ENCODE assay signal across 1 cellular context in the genomic region with DNA sequence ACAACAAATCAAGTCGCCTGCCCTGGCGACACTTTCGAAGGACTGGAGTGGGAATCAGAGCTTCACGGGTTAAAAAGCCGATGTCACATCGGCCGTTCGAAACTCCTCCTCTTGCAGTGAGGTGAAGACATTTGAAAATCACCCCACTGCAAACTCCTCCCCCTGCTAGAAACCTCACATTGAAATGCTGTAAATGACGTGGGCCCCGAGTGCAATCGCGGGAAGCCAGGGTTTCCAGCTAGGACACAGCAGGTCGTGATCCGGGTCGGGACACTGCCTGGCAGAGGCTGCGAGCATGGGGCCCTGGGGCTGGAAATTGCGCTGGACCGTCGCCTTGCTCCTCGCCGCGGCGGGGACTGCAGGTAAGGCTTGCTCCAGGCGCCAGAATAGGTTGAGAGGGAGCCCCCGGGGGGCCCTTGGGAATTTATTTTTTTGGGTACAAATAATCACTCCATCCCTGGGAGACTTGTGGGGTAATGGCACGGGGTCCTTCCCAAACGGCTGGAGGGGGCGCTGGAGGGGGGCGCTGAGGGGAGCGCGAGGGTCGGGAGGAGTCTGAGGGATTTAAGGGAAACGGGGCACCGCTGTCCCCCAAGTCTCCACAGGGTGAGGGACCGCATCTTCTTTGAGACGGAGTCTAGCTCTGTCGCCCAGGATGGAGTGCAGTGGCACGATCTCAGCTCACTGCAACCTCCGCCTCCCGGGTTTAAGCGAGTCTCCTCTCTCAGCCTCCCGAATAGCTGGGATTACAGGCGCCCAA.
TF ChIP-seq lines count a peak whose summit lies in the region.

A gene (plus strand): TSS at position 210 of the 760 bp plus-strand sequence. CDS start 86 bp downstream, at position 296.

TF ChIP-seq in GM12878, 131 proteins besides CTCF, POLR2A, EP300 and RAD21 (continued from another document and continues in another):
- TF ChIP-seq, protein P1, sequence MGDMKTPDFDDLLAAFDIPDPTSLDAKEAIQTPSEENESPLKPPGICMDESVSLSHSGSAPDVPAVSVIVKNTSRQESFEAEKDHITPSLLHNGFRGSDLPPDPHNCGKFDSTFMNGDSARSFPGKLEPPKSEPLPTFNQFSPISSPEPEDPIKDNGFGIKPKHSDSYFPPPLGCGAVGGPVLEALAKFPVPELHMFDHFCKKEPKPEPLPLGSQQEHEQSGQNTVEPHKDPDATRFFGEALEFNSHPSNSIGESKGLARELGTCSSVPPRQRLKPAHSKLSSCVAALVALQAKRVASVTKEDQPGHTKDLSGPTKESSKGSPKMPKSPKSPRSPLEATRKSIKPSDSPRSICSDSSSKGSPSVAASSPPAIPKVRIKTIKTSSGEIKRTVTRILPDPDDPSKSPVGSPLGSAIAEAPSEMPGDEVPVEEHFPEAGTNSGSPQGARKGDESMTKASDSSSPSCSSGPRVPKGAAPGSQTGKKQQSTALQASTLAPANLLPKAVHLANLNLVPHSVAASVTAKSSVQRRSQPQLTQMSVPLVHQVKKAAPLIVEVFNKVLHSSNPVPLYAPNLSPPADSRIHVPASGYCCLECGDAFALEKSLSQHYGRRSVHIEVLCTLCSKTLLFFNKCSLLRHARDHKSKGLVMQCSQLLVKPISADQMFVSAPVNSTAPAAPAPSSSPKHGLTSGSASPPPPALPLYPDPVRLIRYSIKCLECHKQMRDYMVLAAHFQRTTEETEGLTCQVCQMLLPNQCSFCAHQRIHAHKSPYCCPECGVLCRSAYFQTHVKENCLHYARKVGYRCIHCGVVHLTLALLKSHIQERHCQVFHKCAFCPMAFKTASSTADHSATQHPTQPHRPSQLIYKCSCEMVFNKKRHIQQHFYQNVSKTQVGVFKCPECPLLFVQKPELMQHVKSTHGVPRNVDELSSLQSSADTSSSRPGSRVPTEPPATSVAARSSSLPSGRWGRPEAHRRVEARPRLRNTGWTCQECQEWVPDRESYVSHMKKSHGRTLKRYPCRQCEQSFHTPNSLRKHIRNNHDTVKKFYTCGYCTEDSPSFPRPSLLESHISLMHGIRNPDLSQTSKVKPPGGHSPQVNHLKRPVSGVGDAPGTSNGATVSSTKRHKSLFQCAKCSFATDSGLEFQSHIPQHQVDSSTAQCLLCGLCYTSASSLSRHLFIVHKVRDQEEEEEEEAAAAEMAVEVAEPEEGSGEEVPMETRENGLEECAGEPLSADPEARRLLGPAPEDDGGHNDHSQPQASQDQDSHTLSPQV (IDR thresholded peaks at IDR 0.05), result no peak
- no peak for TF ChIP-seq SUZ12 (IDR thresholded peaks at IDR 0.05; ENCODE audit: unreplicated experiment)
- TF ChIP-seq SMAD5 (IDR thresholded peaks at IDR 0.05; ENCODE audit: low read depth), result peak; percentile 71
- TF ChIP-seq TCF3 (IDR thresholded peaks at IDR 0.05; ENCODE audit: borderline replicate concordance, insufficient read depth, low read depth, low read length), result no peak
- no peak for TF ChIP-seq EGR1 (IDR thresholded peaks at IDR 0.05; ENCODE audit: borderline replicate concordance in 1 of 2, low read depth in 2 of 2, low read length in 2 of 2)
- TF ChIP-seq POLR2AphosphoS5 (IDR thresholded peaks at IDR 0.05; ENCODE audit: low read length), result peak; percentile 87
- peak; percentile 70; the same call in 1 of the 2 replicates for TF ChIP-seq POLR2AphosphoS2 (IDR thresholded peaks at IDR 0.05; ENCODE audit: low read depth, low read length)
- TF ChIP-seq IKZF2 (IDR thresholded peaks at IDR 0.05), result peak; percentile 20 to 24; a peak in 2 of 4 replicates
- TF ChIP-seq CREM (IDR thresholded peaks at IDR 0.05; ENCODE audit: low read depth), result peak; percentile 83; the same call in 1 of the 2 replicates
- TF ChIP-seq STAT3 (IDR thresholded peaks at IDR 0.05; ENCODE audit: low read depth, low read length), result no peak
- TF ChIP-seq LARP7 (IDR thresholded peaks at IDR 0.05), result peak; percentile 23; the same call in 1 of the 2 replicates
- peak; percentile 64; the same call in 1 of the 2 replicates for TF ChIP-seq BACH1 (IDR thresholded peaks at IDR 0.05; ENCODE audit: borderline replicate concordance)
- peak; percentile 39 for TF ChIP-seq MYC (IDR thresholded peaks at IDR 0.05; ENCODE audit: insufficient read depth, insufficient read length, insufficient replicate concordance, low read length, severe bottlenecking)
- TF ChIP-seq BHLHE40 (IDR thresholded peaks at IDR 0.05; ENCODE audit: borderline replicate concordance in 1 of 2, low read depth in 2 of 2, low read length in 1 of 2), result peak in 1 of 2 experiments; percentile 20; a peak in 1 of 4 replicates
- 0 out of 2 replicates have a peak, but pooled peaks have one; percentile 60 for TF ChIP-seq TAF1 (IDR thresholded peaks at IDR 0.05; ENCODE audit: borderline replicate concordance, low read depth, low read length)
- no peak for TF ChIP-seq CEBPB (IDR thresholded peaks at IDR 0.05; ENCODE audit: borderline replicate concordance in 1 of 2, low read depth in 2 of 2, low read length in 2 of 2)
- peak; percentile 90 for TF ChIP-seq CREB1 (IDR thresholded peaks at IDR 0.05; ENCODE audit: low read depth)
- peak; percentile 30 for TF ChIP-seq SP1 (IDR thresholded peaks at IDR 0.05; ENCODE audit: low read depth, low read length)
- TF ChIP-seq SMARCA5 (IDR thresholded peaks at IDR 0.05), result peak; percentile 79; the same call in 1 of the 2 replicates
- TF ChIP-seq, protein P2, sequence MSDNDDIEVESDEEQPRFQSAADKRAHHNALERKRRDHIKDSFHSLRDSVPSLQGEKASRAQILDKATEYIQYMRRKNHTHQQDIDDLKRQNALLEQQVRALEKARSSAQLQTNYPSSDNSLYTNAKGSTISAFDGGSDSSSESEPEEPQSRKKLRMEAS (IDR thresholded peaks at IDR 0.05; ENCODE audit: low read depth, low read length), result no peak
- TF ChIP-seq, protein P3, sequence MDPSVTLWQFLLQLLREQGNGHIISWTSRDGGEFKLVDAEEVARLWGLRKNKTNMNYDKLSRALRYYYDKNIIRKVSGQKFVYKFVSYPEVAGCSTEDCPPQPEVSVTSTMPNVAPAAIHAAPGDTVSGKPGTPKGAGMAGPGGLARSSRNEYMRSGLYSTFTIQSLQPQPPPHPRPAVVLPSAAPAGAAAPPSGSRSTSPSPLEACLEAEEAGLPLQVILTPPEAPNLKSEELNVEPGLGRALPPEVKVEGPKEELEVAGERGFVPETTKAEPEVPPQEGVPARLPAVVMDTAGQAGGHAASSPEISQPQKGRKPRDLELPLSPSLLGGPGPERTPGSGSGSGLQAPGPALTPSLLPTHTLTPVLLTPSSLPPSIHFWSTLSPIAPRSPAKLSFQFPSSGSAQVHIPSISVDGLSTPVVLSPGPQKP (IDR thresholded peaks at IDR 0.05; ENCODE audit: low read depth, low read length), result no peak
- no peak for TF ChIP-seq TCF7 (IDR thresholded peaks at IDR 0.05; ENCODE audit: borderline replicate concordance)
- TF ChIP-seq, protein P4, sequence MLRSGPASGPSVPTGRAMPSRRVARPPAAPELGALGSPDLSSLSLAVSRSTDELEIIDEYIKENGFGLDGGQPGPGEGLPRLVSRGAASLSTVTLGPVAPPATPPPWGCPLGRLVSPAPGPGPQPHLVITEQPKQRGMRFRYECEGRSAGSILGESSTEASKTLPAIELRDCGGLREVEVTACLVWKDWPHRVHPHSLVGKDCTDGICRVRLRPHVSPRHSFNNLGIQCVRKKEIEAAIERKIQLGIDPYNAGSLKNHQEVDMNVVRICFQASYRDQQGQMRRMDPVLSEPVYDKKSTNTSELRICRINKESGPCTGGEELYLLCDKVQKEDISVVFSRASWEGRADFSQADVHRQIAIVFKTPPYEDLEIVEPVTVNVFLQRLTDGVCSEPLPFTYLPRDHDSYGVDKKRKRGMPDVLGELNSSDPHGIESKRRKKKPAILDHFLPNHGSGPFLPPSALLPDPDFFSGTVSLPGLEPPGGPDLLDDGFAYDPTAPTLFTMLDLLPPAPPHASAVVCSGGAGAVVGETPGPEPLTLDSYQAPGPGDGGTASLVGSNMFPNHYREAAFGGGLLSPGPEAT (IDR thresholded peaks at IDR 0.05; ENCODE audit: low read depth), result peak; percentile 41; the same call in 1 of the 2 replicates
- TF ChIP-seq, protein P5, sequence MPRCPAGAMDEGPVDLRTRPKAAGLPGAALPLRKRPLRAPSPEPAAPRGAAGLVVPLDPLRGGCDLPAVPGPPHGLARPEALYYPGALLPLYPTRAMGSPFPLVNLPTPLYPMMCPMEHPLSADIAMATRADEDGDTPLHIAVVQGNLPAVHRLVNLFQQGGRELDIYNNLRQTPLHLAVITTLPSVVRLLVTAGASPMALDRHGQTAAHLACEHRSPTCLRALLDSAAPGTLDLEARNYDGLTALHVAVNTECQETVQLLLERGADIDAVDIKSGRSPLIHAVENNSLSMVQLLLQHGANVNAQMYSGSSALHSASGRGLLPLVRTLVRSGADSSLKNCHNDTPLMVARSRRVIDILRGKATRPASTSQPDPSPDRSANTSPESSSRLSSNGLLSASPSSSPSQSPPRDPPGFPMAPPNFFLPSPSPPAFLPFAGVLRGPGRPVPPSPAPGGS (IDR thresholded peaks at IDR 0.05; ENCODE audit: borderline replicate concordance, insufficient read depth, low read depth, low read length, poor library complexity, severe bottlenecking), result no peak
- TF ChIP-seq ZNF207 (IDR thresholded peaks at IDR 0.05; ENCODE audit: borderline replicate concordance), result no peak
- no peak; the same call in 1 of the 2 replicates for TF ChIP-seq BRCA1 (IDR thresholded peaks at IDR 0.05; ENCODE audit: low read depth, low read length)
- 0 out of 3 replicates have a peak, but pooled peaks have one; percentile 63 for TF ChIP-seq POU2F2 (IDR thresholded peaks at IDR 0.05; ENCODE audit: borderline replicate concordance, low read depth, low read length)
- peak; percentile 37; the same call in 1 of the 2 replicates for TF ChIP-seq RUNX3 (IDR thresholded peaks at IDR 0.05; ENCODE audit: low read length)
- TF ChIP-seq, protein P6, sequence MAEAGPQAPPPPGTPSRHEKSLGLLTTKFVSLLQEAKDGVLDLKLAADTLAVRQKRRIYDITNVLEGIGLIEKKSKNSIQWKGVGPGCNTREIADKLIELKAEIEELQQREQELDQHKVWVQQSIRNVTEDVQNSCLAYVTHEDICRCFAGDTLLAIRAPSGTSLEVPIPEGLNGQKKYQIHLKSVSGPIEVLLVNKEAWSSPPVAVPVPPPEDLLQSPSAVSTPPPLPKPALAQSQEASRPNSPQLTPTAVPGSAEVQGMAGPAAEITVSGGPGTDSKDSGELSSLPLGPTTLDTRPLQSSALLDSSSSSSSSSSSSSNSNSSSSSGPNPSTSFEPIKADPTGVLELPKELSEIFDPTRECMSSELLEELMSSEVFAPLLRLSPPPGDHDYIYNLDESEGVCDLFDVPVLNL (IDR thresholded peaks at IDR 0.05; ENCODE audit: low read depth, low read length), result peak; percentile 45; the same call in 1 of the 2 replicates
- no peak for TF ChIP-seq SMAD1 (IDR thresholded peaks at IDR 0.05; ENCODE audit: low read depth, partially characterized antibody)
- peak; percentile 46; the same call in 1 of the 2 replicates for TF ChIP-seq NBN (IDR thresholded peaks at IDR 0.05)
- TF ChIP-seq FOXK2 (IDR thresholded peaks at IDR 0.05), result no peak
- TF ChIP-seq TBL1XR1 (IDR thresholded peaks at IDR 0.05; ENCODE audit: low read depth, low read length), result 0 out of 2 replicates have a peak, but pooled peaks have one; percentile 15
- TF ChIP-seq ASH2L (IDR thresholded peaks at IDR 0.05; ENCODE audit: borderline replicate concordance, low read depth), result 0 out of 2 replicates have a peak, but pooled peaks have one; percentile 36
- TF ChIP-seq MXI1 (IDR thresholded peaks at IDR 0.05; ENCODE audit: low read depth, low read length), result no peak
- 0 out of 2 replicates have a peak, but pooled peaks have one; percentile 35 for TF ChIP-seq RB1 (IDR thresholded peaks at IDR 0.05; ENCODE audit: borderline replicate concordance)
- TF ChIP-seq NRF1 (conservative IDR thresholded peaks at IDR 0.05; ENCODE audit: low read depth, low read length), result no peak
- no peak for TF ChIP-seq EZH2 (IDR thresholded peaks at IDR 0.05; ENCODE audit: borderline replicate concordance, control insufficient read depth, low read depth, low read length)
- peak; percentile 76 for TF ChIP-seq ATF7 (IDR thresholded peaks at IDR 0.05; ENCODE audit: low read depth)
- TF ChIP-seq, protein P7, sequence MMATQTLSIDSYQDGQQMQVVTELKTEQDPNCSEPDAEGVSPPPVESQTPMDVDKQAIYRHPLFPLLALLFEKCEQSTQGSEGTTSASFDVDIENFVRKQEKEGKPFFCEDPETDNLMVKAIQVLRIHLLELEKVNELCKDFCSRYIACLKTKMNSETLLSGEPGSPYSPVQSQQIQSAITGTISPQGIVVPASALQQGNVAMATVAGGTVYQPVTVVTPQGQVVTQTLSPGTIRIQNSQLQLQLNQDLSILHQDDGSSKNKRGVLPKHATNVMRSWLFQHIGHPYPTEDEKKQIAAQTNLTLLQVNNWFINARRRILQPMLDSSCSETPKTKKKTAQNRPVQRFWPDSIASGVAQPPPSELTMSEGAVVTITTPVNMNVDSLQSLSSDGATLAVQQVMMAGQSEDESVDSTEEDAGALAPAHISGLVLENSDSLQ (IDR thresholded peaks at IDR 0.05), result 0 out of 2 replicates have a peak, but pooled peaks have one; percentile 44
- TF ChIP-seq BCL11A (IDR thresholded peaks at IDR 0.05; ENCODE audit: low read depth, low read length), result no peak
- TF ChIP-seq CHD2 (IDR thresholded peaks at IDR 0.05; ENCODE audit: borderline replicate concordance, low read depth, low read length), result 0 out of 2 replicates have a peak, but pooled peaks have one; percentile 33
- TF ChIP-seq, protein P8, sequence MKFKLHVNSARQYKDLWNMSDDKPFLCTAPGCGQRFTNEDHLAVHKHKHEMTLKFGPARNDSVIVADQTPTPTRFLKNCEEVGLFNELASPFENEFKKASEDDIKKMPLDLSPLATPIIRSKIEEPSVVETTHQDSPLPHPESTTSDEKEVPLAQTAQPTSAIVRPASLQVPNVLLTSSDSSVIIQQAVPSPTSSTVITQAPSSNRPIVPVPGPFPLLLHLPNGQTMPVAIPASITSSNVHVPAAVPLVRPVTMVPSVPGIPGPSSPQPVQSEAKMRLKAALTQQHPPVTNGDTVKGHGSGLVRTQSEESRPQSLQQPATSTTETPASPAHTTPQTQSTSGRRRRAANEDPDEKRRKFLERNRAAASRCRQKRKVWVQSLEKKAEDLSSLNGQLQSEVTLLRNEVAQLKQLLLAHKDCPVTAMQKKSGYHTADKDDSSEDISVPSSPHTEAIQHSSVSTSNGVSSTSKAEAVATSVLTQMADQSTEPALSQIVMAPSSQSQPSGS (IDR thresholded peaks at IDR 0.05; ENCODE audit: low read length), result 0 out of 2 replicates have a peak, but pooled peaks have one; percentile 5
- TF ChIP-seq, protein P9, sequence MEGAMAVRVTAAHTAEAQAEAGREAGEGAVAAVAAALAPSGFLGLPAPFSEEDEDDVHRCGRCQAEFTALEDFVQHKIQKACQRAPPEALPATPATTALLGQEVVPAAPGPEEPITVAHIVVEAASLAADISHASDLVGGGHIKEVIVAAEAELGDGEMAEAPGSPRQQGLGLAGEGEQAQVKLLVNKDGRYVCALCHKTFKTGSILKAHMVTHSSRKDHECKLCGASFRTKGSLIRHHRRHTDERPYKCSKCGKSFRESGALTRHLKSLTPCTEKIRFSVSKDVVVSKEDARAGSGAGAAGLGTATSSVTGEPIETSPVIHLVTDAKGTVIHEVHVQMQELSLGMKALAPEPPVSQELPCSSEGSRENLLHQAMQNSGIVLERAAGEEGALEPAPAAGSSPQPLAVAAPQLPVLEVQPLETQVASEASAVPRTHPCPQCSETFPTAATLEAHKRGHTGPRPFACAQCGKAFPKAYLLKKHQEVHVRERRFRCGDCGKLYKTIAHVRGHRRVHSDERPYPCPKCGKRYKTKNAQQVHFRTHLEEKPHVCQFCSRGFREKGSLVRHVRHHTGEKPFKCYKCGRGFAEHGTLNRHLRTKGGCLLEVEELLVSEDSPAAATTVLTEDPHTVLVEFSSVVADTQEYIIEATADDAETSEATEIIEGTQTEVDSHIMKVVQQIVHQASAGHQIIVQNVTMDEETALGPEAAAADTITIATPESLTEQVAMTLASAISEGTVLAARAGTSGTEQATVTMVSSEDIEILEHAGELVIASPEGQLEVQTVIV (IDR thresholded peaks at IDR 0.05; ENCODE audit: borderline replicate concordance, partially characterized antibody), result peak; percentile 81
- TF ChIP-seq MTA2 (IDR thresholded peaks at IDR 0.05; ENCODE audit: low read depth), result 0 out of 2 replicates have a peak, but pooled peaks have one; percentile 8
